ENCODE assay signal across 16 cellular contexts in genomic region chr16:68228652-68229051, GRCh38. TPM values are rescaled to one million over a fixed set of nuclear protein-coding genes. Genes with fewer than 3 reads are reported as not detected.
DNase-seq lines count a peak whose midpoint lies in the region; ATAC-seq, FAIRE-seq and TF ChIP-seq lines count a peak whose summit lies in the region.
"Had no signal": no experiment of that assay in that cellular context is flagged by ENCODE, and none has a peak within 500 bp of the region (broad histone marks: within the 10 kb centered on the region; RNA-seq: fewer than 3 reads in every experiment).

No MANE protein-coding gene starts in this region.

- peak overlapping the region; percentile 19 for H3K4me2 ChIP-seq in hepatocyte
- H3K4me2 ChIP-seq: KMS-11 had no signal

- no peaks in the 10 kb centered on the region for H3K36me3 ChIP-seq in hepatocyte (replicated peaks; ENCODE audit: insufficient read depth, low read depth)
- H3K36me3 ChIP-seq in prostate gland: peaks cover 4 to 16% of the 10 kb centered on the region in 2 donors

- H3K9me3 ChIP-seq in hepatocyte (ENCODE audit: low read depth) (no peaks in the 10 kb centered on the region), prostate gland (no peaks in the 10 kb centered on the region)
- H3K9me3 ChIP-seq: esophagus muscularis mucosa, left lung, right lobe of liver, thyroid gland had no signal

- H2AFZ ChIP-seq in hepatocyte: no peak overlapping the region

- TF ChIP-seq POLR2A in GM12891 (IDR thresholded peaks at IDR 0.05; ENCODE audit: low read depth, low read length): no peak
- TF ChIP-seq POLR2A in prostate gland (IDR thresholded peaks at IDR 0.05): no peak

- H4K20me1 ChIP-seq in hepatocyte (ENCODE audit: insufficient read depth, poor library complexity, severe bottlenecking): peaks cover 6% of the 10 kb centered on the region

- peaks cover 19% of the 10 kb centered on the region for H3K79me2 ChIP-seq in hepatocyte

- TF ChIP-seq CTCF in VCaP (conservative IDR thresholded peaks at IDR 0.05): no peak
- TF ChIP-seq CTCF in hepatocyte (IDR thresholded peaks at IDR 0.05; ENCODE audit: poor library complexity): no peak
- no peak for TF ChIP-seq CTCF in prostate gland (IDR thresholded peaks at IDR 0.05)

- H3K4me3 ChIP-seq in hepatocyte (no peak overlapping the region), prostate gland (no peak overlapping the region)
- H3K4me3 ChIP-seq: esophagus muscularis mucosa, left lung, right lobe of liver, thyroid gland had no signal

- FAIRE-seq in GM12891 (lab: Jason Lieb, UNC): peak; percentile 83

- no peak for DNase-seq in GM12891 (ENCODE audit: insufficient read length, low spot score)
- no peak for DNase-seq in hepatocyte (ENCODE audit: low spot score)
- DNase-seq in prostate gland (ENCODE audit: low spot score): no peak
- no peak for DNase-seq in cerebellum (ENCODE audit: low spot score)
- DNase-seq in NCI-H2196 treated with DMSO at 0.1 percent for 48 hours (lab: John Stamatoyannopoulos, UW; ENCODE audit: unreplicated experiment): no peak
- DNase-seq: occipital lobe had no signal

- H3K27ac ChIP-seq in VCaP: peak overlapping the region; percentile 41
- peak overlapping the region; percentile 41 for H3K27ac ChIP-seq in hepatocyte
- H3K27ac ChIP-seq in prostate gland: peak overlapping the region; percentile 67 to 74
- H3K27ac ChIP-seq: KMS-11 had no signal

- H3K9me2 ChIP-seq in hepatocyte (replicated peaks; ENCODE audit: insufficient read depth): no peaks in the 10 kb centered on the region

- intact Hi-C loops in prostate gland (cut with DNase I): loop anchor here (2.0 to 5.0 kb wide), 2 partner anchors 144 to 236 kb away; partner anchors contain the start of gene NFATC3

- peaks cover 26% of the 10 kb centered on the region for H3K4me1 ChIP-seq in hepatocyte (ENCODE audit: insufficient read depth)
- H3K4me1 ChIP-seq in prostate gland (replicated peaks): peaks cover 34% of the 10 kb centered on the region

- 75% methylated on average over 3 of the region's 3 CpGs for WGBS in hepatocyte (ENCODE audit: low lambda C conversion rate, missing lambda C conversion rate)
- 69% methylated on average over 3 of the region's 3 CpGs for WGBS in prostate gland

- H3K27me3 ChIP-seq in hepatocyte (no peaks in the 10 kb centered on the region), prostate gland (replicated peaks; ENCODE audit: insufficient read depth) (no peaks in the 10 kb centered on the region)
- H3K27me3 ChIP-seq: esophagus muscularis mucosa, left lung, right lobe of liver, thyroid gland had no signal

- no peak for ATAC-seq in HG02884 (IDR thresholded peaks at IDR 0.05; ENCODE audit: unreplicated experiment)
- ATAC-seq in GM21390 (IDR thresholded peaks at IDR 0.05; ENCODE audit: unreplicated experiment): no peak
- ATAC-seq: activated T-helper 17 cell treated with anti-CD3 and anti-CD28 coated beads, Interleukin-2, amount 50 U/mL, for 72 hours; stimulated activated effector memory CD8-positive, alpha-beta T cell treated with anti-CD3 and anti-CD28 coated beads, Interleukin-12 subunit alpha, Interleukin-12 subunit beta, amount 100 ng/mL, for 72 hours had no signal

TF ChIP-seq in GM12891, 5 proteins besides CTCF, POLR2A, EP300 and RAD21:
- TF ChIP-seq TAF1 (IDR thresholded peaks at IDR 0.05; ENCODE audit: low read depth, low read length): no peak
- no peak for TF ChIP-seq POU2F2 (IDR thresholded peaks at IDR 0.05; ENCODE audit: low read depth, low read length)
- no peak for TF ChIP-seq POLR2AphosphoS5 (IDR thresholded peaks at IDR 0.05; ENCODE audit: low read depth, low read length)
- TF ChIP-seq PAX5 (IDR thresholded peaks at IDR 0.05; ENCODE audit: insufficient read depth, low read length, severe bottlenecking): no peak
- no peak for TF ChIP-seq SPI1 (IDR thresholded peaks at IDR 0.05; ENCODE audit: low read depth, low read length)
TF ChIP-seq in GM12891: peak in this region for 0.

RNA-seq across cellular contexts. Expression of gene ESRP2, which starts 7.3 kb away (rescaled TPM):
- 0.12 TPM for polyA plus RNA-seq in GM12891 (2012; ENCODE audit: low read depth, missing spikeins)
- total RNA-seq in hepatocyte (39.5 and 45.6 TPM in 2 replicates), prostate gland (10 to 100 TPM; 24.5 to 48.1 TPM), cerebellum (not detected)
- 45.6 and 52.4 TPM in 2 replicates for polyA plus RNA-seq in hepatocyte
- total RNA-seq: occipital lobe had no signal

RNA-seq across cellular contexts. Expression of gene PLA2G15, which starts 16.5 kb away (rescaled TPM):
- 6.5 TPM for polyA plus RNA-seq in GM12891 (2012; ENCODE audit: low read depth, missing spikeins)
- total RNA-seq in hepatocyte: 24.2 and 34.8 TPM in 2 replicates
- polyA plus RNA-seq in hepatocyte: 31.7 and 34.2 TPM in 2 replicates
- 10 to 100 TPM; 15.7 to 39.5 TPM for total RNA-seq in prostate gland
- total RNA-seq in cerebellum: 13.2 TPM

RNA-seq across cellular contexts. Expression of gene SLC7A6, which starts 35.7 kb away (rescaled TPM):
- 27.0 TPM for polyA plus RNA-seq in GM12891 (2012; ENCODE audit: low read depth, missing spikeins)
- total RNA-seq in hepatocyte (23.4 and 29.7 TPM in 2 replicates), prostate gland (10 to 100 TPM; 12.8 to 30.5 TPM), cerebellum (26.7 TPM)
- 20.5 and 23.1 TPM in 2 replicates for polyA plus RNA-seq in hepatocyte

Comparison
In these comparisons a context has a peak if more than half of its experiments do, and no peak if none do; other contexts are left out.
1. RNA of gene ESRP2, which starts 7.3 kb away (total RNA-seq): 24.5 to 48.1 TPM in prostate gland and 39.5 to 45.6 TPM in hepatocyte; not detected in cerebellum (single experiment); every median in the first group is over 10 times any median in the second.
2. Peak in every context shown above with its lines, with median percentiles within 50 percentile points of each other: H3K27ac ChIP-seq.